In genomic region chr5:444226-444625, GRCh38 we compare ENCODE assay signal across 8 cellular contexts. TPM values are rescaled to one million over a fixed set of nuclear protein-coding genes. Genes with fewer than 3 reads are reported as not detected.
DNase-seq lines count a peak whose midpoint lies in the region; ATAC-seq and TF ChIP-seq lines count a peak whose summit lies in the region.

No MANE protein-coding gene starts in this region.

- no peaks in the 10 kb centered on the region for H3K9me3 Mint-ChIP-seq in activated naive CD4-positive, alpha-beta T cell treated with anti-CD3 and anti-CD28 coated beads, Interleukin-2, amount 50 U/mL, for 24 hours
- no peaks in the 10 kb centered on the region for H3K9me3 Mint-ChIP-seq in activated naive CD8-positive, alpha-beta T cell treated with anti-CD3 and anti-CD28 coated beads for 36 hours
- no peaks in the 10 kb centered on the region for H3K9me3 Mint-ChIP-seq in memory B cell

- intact Hi-C loops in upper lobe of right lung (cut with DNase I) = no loop called here

- no peaks in the 10 kb centered on the region for H3K27me3 Mint-ChIP-seq in activated naive CD4-positive, alpha-beta T cell treated with anti-CD3 and anti-CD28 coated beads, Interleukin-2, amount 50 U/mL, for 24 hours
- no peaks in the 10 kb centered on the region for H3K27me3 Mint-ChIP-seq in activated naive CD8-positive, alpha-beta T cell treated with anti-CD3 and anti-CD28 coated beads for 36 hours
- H3K27me3 Mint-ChIP-seq in memory B cell = peaks cover 1% of the 10 kb centered on the region

- H3K4me1 Mint-ChIP-seq in activated naive CD4-positive, alpha-beta T cell treated with anti-CD3 and anti-CD28 coated beads, Interleukin-2, amount 50 U/mL, for 24 hours = peaks cover 49% of the 10 kb centered on the region
- peaks cover 35% of the 10 kb centered on the region for H3K4me1 Mint-ChIP-seq in activated naive CD8-positive, alpha-beta T cell treated with anti-CD3 and anti-CD28 coated beads for 36 hours
- peaks cover 37% of the 10 kb centered on the region for H3K4me1 Mint-ChIP-seq in memory B cell

- ATAC-seq in memory B cell (ENCODE audit: low read depth) (no peak), upper lobe of right lung (no peak), GM19463 (IDR thresholded peaks at IDR 0.05; ENCODE audit: unreplicated experiment) (no peak)

- no peak overlapping the region for H3K27ac ChIP-seq in upper lobe of right lung

- peaks cover 33% of the 10 kb centered on the region for H3K36me3 ChIP-seq in upper lobe of right lung

- H3K4me1 ChIP-seq in upper lobe of right lung = peaks cover 24% of the 10 kb centered on the region

- peak overlapping the region; percentile 91 for H3K4me3 ChIP-seq in upper lobe of right lung

- no peak for TF ChIP-seq CTCF in upper lobe of right lung (IDR thresholded peaks at IDR 0.05)
- TF ChIP-seq CTCF in GM10266 (IDR thresholded peaks at IDR 0.05; ENCODE audit: control insufficient read depth, insufficient read depth, low read depth, missing control alignments) = no peak

- H3K4me3 Mint-ChIP-seq in activated naive CD4-positive, alpha-beta T cell treated with anti-CD3 and anti-CD28 coated beads, Interleukin-2, amount 50 U/mL, for 24 hours = peak overlapping the region; percentile 87
- H3K4me3 Mint-ChIP-seq in activated naive CD8-positive, alpha-beta T cell treated with anti-CD3 and anti-CD28 coated beads for 36 hours = peak overlapping the region; percentile 99
- H3K4me3 Mint-ChIP-seq in memory B cell = peak overlapping the region; percentile 97

- H3K9me3 ChIP-seq in upper lobe of right lung = no peaks in the 10 kb centered on the region

- DNase-seq in activated naive CD4-positive, alpha-beta T cell treated with Interleukin-2 at 50 U/mL for 16 hours = no peak
- DNase-seq in activated naive CD8-positive, alpha-beta T cell treated with anti-CD3 and anti-CD28 coated beads for 36 hours = no peak
- DNase-seq in memory B cell (ENCODE audit: low spot score in 2 of 2) (no peak), upper lobe of right lung (peak; percentile 46), GM10266 (ENCODE audit: extremely low spot score) (no peak), NCI-H1105 treated with DMSO at 0.1 percent for 48 hours (lab: John Stamatoyannopoulos, UW) (no peak)

- H3K27me3 ChIP-seq in upper lobe of right lung = no peaks in the 10 kb centered on the region

- H3K27ac Mint-ChIP-seq in activated naive CD4-positive, alpha-beta T cell treated with anti-CD3 and anti-CD28 coated beads, Interleukin-2, amount 50 U/mL, for 24 hours = peak overlapping the region; percentile 76
- peak overlapping the region; percentile 40 for H3K27ac Mint-ChIP-seq in activated naive CD8-positive, alpha-beta T cell treated with anti-CD3 and anti-CD28 coated beads for 36 hours
- peak overlapping the region; percentile 15 for H3K27ac Mint-ChIP-seq in memory B cell

- peaks cover 15% of the 10 kb centered on the region for H3K36me3 Mint-ChIP-seq in activated naive CD4-positive, alpha-beta T cell treated with anti-CD3 and anti-CD28 coated beads, Interleukin-2, amount 50 U/mL, for 24 hours
- H3K36me3 Mint-ChIP-seq in activated naive CD8-positive, alpha-beta T cell treated with anti-CD3 and anti-CD28 coated beads for 36 hours = peaks cover 39% of the 10 kb centered on the region
- H3K36me3 Mint-ChIP-seq in memory B cell = peaks cover 20% of the 10 kb centered on the region

RNA-seq across cellular contexts. Expression of gene EXOC3, which starts 1.2 kb away (rescaled TPM):
- 10 to 100 TPM; 58.2 to 61.2 TPM for total RNA-seq in activated naive CD8-positive, alpha-beta T cell treated with anti-CD3 and anti-CD28 coated beads for 36 hours
- 59.5 TPM for total RNA-seq in upper lobe of right lung

Comparison
In these comparisons a context has a peak if more than half of its experiments do, and no peak if none do; other contexts are left out.
1. H3K27ac Mint-ChIP-seq: peak in every context shown above with its lines; median percentile 76 in activated naive CD4-positive, alpha-beta T cell treated with anti-CD3 and anti-CD28 coated beads, Interleukin-2, amount 50 U/mL, for 24 hours; 40 in activated naive CD8-positive, alpha-beta T cell treated with anti-CD3 and anti-CD28 coated beads for 36 hours; 15 in memory B cell.